25 cellular contexts compared by ENCODE assay signal in genomic region chr2:241862093-241862492, GRCh38. TPM values are rescaled to one million over a fixed set of nuclear protein-coding genes. Genes with fewer than 3 reads are reported as not detected.
A peak's percentile ranks its signal among the peaks of the same experiment; 100 is the strongest.
DNase-seq lines count a peak whose midpoint lies in the region; ATAC-seq and TF ChIP-seq lines count a peak whose summit lies in the region.
"Had no signal": no experiment of that assay in that cellular context is flagged by ENCODE, and none has a peak within 500 bp of the region (broad histone marks: within the 10 kb centered on the region; RNA-seq: fewer than 3 reads in every experiment).

No MANE protein-coding gene starts in this region.

- no peak for DNase-seq in T-helper 2 cell treated with Interferon-gamma antibody and Interleukin-4, amounts not matched to agents 5 μg/mL and 100 μg/mL, for 36 hours (ENCODE audit: low spot score)
- DNase-seq in T-helper 2 cell (no peak), glutamatergic neuron (peak; percentile 16), MG63 (no peak), NCI-H1694 treated with DMSO at 0.1 percent for 48 hours (lab: John Stamatoyannopoulos, UW) (no peak)
- DNase-seq in activated CD8-positive, alpha-beta T cell treated with anti-CD3 and anti-CD28 coated beads, Interleukin-2, amount 10 ng/mL, durations not matched to agents 7 days and 5 days, result no peak
- DNase-seq: activated CD4-positive, alpha-beta T cell treated with anti-CD3 and anti-CD28 coated beads, Interleukin-2, amount 50 U/mL, for 4 hours; activated T-cell treated with anti-CD3 and anti-CD28 coated beads for 4 hours; AML-193; Calu3; NCI-H1417 treated with DMSO at 0.1 percent for 48 hours; NCI-H510A; retina; stimulated activated CD4-positive, alpha-beta T cell treated with anti-CD3 and anti-CD28 coated beads, Interleukin-4, amount 100 ng/mL, for 4 hours had no signal

- H3K4me1 Mint-ChIP-seq in T-helper 2 cell treated with Interferon-gamma antibody and Interleukin-4, amounts not matched to agents 5 μg/mL and 100 μg/mL, for 36 hours (ENCODE audit: low read depth), result peaks cover 50% of the 10 kb centered on the region
- peaks cover 66% of the 10 kb centered on the region for H3K4me1 Mint-ChIP-seq in activated CD8-positive, alpha-beta T cell treated with anti-CD3 and anti-CD28 coated beads, Interleukin-2, amount 10 ng/mL, durations not matched to agents 7 days and 5 days (ENCODE audit: low read depth)
- peaks cover 22% of the 10 kb centered on the region for H3K4me1 Mint-ChIP-seq in glutamatergic neuron (ENCODE audit: low read depth, unreplicated experiment)

- no peak for TF ChIP-seq CTCF in glutamatergic neuron (IDR thresholded peaks at IDR 0.05; ENCODE audit: partially characterized antibody, unreplicated experiment)

- H3K9me3 ChIP-seq in BLaER1, result no peaks in the 10 kb centered on the region
- H3K9me3 ChIP-seq in MG63, result peaks cover 6% of the 10 kb centered on the region; the same call in 1 of the 2 replicates
- H3K9me3 ChIP-seq: upper lobe of left lung had no signal

- H3K4me3 ChIP-seq in BLaER1 (no peak overlapping the region), MG63 (no peak overlapping the region)
- H3K4me3 ChIP-seq: coronary artery, upper lobe of left lung had no signal

- CTCF ChIA-PET in activated CD8-positive, alpha-beta T cell treated with anti-CD3 and anti-CD28 coated beads, Interleukin-2, amount 10 ng/mL, durations not matched to agents 7 days and 5 days (lab: Charles Lee), result no interaction called here

- no peaks in the 10 kb centered on the region for H4K20me1 ChIP-seq in BLaER1

- no peak overlapping the region for H3K4me3 Mint-ChIP-seq in T-helper 2 cell treated with Interferon-gamma antibody and Interleukin-4, amounts not matched to agents 5 μg/mL and 100 μg/mL, for 36 hours
- no peak overlapping the region for H3K4me3 Mint-ChIP-seq in activated CD8-positive, alpha-beta T cell treated with anti-CD3 and anti-CD28 coated beads, Interleukin-2, amount 10 ng/mL, durations not matched to agents 7 days and 5 days
- no peak overlapping the region for H3K4me3 Mint-ChIP-seq in glutamatergic neuron (ENCODE audit: unreplicated experiment)

- H3K27ac Mint-ChIP-seq in T-helper 2 cell treated with Interferon-gamma antibody and Interleukin-4, amounts not matched to agents 5 μg/mL and 100 μg/mL, for 36 hours, result peak overlapping the region; percentile 64
- peak overlapping the region; percentile 20 for H3K27ac Mint-ChIP-seq in activated CD8-positive, alpha-beta T cell treated with anti-CD3 and anti-CD28 coated beads, Interleukin-2, amount 10 ng/mL, durations not matched to agents 7 days and 5 days
- no peak overlapping the region for H3K27ac Mint-ChIP-seq in glutamatergic neuron (ENCODE audit: unreplicated experiment)

- H3K36me3 ChIP-seq in BLaER1 (no peaks in the 10 kb centered on the region), MG63 (no peaks in the 10 kb centered on the region)
- H3K36me3 ChIP-seq: upper lobe of left lung had no signal

- peaks cover 10% of the 10 kb centered on the region for H3K9me3 Mint-ChIP-seq in T-helper 2 cell treated with Interferon-gamma antibody and Interleukin-4, amounts not matched to agents 5 μg/mL and 100 μg/mL, for 36 hours
- H3K9me3 Mint-ChIP-seq in activated CD8-positive, alpha-beta T cell treated with anti-CD3 and anti-CD28 coated beads, Interleukin-2, amount 10 ng/mL, durations not matched to agents 7 days and 5 days (ENCODE audit: insufficient read depth), result no peaks in the 10 kb centered on the region
- H3K9me3 Mint-ChIP-seq in glutamatergic neuron (ENCODE audit: unreplicated experiment), result peaks cover 18% of the 10 kb centered on the region
- H3K9me3 Mint-ChIP-seq: IgD-negative memory B cell, memory B cell had no signal

- peak overlapping the region; percentile 100 for H3K4me2 ChIP-seq in BLaER1

- peaks cover 6% of the 10 kb centered on the region for H3K36me3 Mint-ChIP-seq in T-helper 2 cell treated with Interferon-gamma antibody and Interleukin-4, amounts not matched to agents 5 μg/mL and 100 μg/mL, for 36 hours (ENCODE audit: low read depth)
- peaks cover 7% of the 10 kb centered on the region for H3K36me3 Mint-ChIP-seq in activated CD8-positive, alpha-beta T cell treated with anti-CD3 and anti-CD28 coated beads, Interleukin-2, amount 10 ng/mL, durations not matched to agents 7 days and 5 days (ENCODE audit: low read depth)
- H3K36me3 Mint-ChIP-seq in glutamatergic neuron (ENCODE audit: unreplicated experiment), result peaks cover 20% of the 10 kb centered on the region

- peaks cover 95% of the 10 kb centered on the region for H3K4me1 ChIP-seq in BLaER1

- H3K9ac ChIP-seq in BLaER1, result no peak overlapping the region

- no peak for ATAC-seq in activated CD8-positive, alpha-beta T cell treated with anti-CD3 and anti-CD28 coated beads, Interleukin-2, amount 10 ng/mL, durations not matched to agents 7 days and 5 days
- ATAC-seq in GM19035 (IDR thresholded peaks at IDR 0.05; ENCODE audit: unreplicated experiment), result no peak

- H3K27ac ChIP-seq in BLaER1, result peak overlapping the region; percentile 97
- H3K27ac ChIP-seq: coronary artery, VCaP had no signal

- POLR2A ChIA-PET in activated CD8-positive, alpha-beta T cell treated with anti-CD3 and anti-CD28 coated beads, Interleukin-2, amount 10 ng/mL, durations not matched to agents 7 days and 5 days (lab: Charles Lee), result no interaction called here

- peaks cover 18% of the 10 kb centered on the region for H3K27me3 Mint-ChIP-seq in T-helper 2 cell treated with Interferon-gamma antibody and Interleukin-4, amounts not matched to agents 5 μg/mL and 100 μg/mL, for 36 hours (ENCODE audit: low read depth)
- H3K27me3 Mint-ChIP-seq in activated CD8-positive, alpha-beta T cell treated with anti-CD3 and anti-CD28 coated beads, Interleukin-2, amount 10 ng/mL, durations not matched to agents 7 days and 5 days (ENCODE audit: low read depth), result peaks cover 22% of the 10 kb centered on the region
- H3K27me3 Mint-ChIP-seq in glutamatergic neuron (ENCODE audit: unreplicated experiment), result peaks cover 11% of the 10 kb centered on the region

- H3K27me3 ChIP-seq in BLaER1, result peaks cover 16% of the 10 kb centered on the region
- H3K27me3 ChIP-seq in MG63, result no peaks in the 10 kb centered on the region

RNA-seq across cellular contexts. Expression of gene PDCD1, which starts 3.4 kb away (rescaled TPM):
- 1 to 10 TPM; 2.4 to 2.5 TPM for total RNA-seq in activated CD8-positive, alpha-beta T cell treated with anti-CD3 and anti-CD28 coated beads, Interleukin-2, amount 10 ng/mL, durations not matched to agents 7 days and 5 days
- not detected for total RNA-seq in glutamatergic neuron (ENCODE audit: unreplicated experiment)
- not detected in 2 replicates for total RNA-seq in MG63 (2014; rRNA removed; shearing (Covaris generic); ENCODE audit: low replicate concordance)
- total RNA-seq: A172, Calu3, MCF 10A, myocyte, SK-MEL-5 had no signal

RNA-seq across cellular contexts. Expression of gene RTP5, which starts 7.4 kb away (rescaled TPM):
- not detected for total RNA-seq in activated CD8-positive, alpha-beta T cell treated with anti-CD3 and anti-CD28 coated beads, Interleukin-2, amount 10 ng/mL, durations not matched to agents 7 days and 5 days
- not detected for total RNA-seq in glutamatergic neuron (ENCODE audit: unreplicated experiment)
- not detected in 2 replicates for total RNA-seq in MG63 (2014; rRNA removed; shearing (Covaris generic); ENCODE audit: low replicate concordance)
- total RNA-seq: A172, Calu3, MCF 10A, SK-MEL-5 had no signal

RNA-seq across cellular contexts. Expression of gene NEU4, which starts 53.1 kb away (rescaled TPM):
- under 1 TPM; 0.31 to 0.45 TPM for total RNA-seq in activated CD8-positive, alpha-beta T cell treated with anti-CD3 and anti-CD28 coated beads, Interleukin-2, amount 10 ng/mL, durations not matched to agents 7 days and 5 days
- total RNA-seq in glutamatergic neuron (ENCODE audit: unreplicated experiment), result 0.88 TPM
- not detected in 2 replicates for total RNA-seq in MG63 (2014; rRNA removed; shearing (Covaris generic); ENCODE audit: low replicate concordance)
- total RNA-seq: A172, MCF 10A, SK-MEL-5 had no signal
